In genomic region chr9:100296407-100296806, GRCh38 we compare ENCODE assay signal across 27 cellular contexts. TPM values are rescaled to one million over a fixed set of nuclear protein-coding genes. Genes with fewer than 3 reads are reported as not detected.
DNase-seq lines count a peak whose midpoint lies in the region; ATAC-seq, FAIRE-seq and TF ChIP-seq lines count a peak whose summit lies in the region.
"Had no signal": no experiment of that assay in that cellular context is flagged by ENCODE, and none has a peak within 500 bp of the region (broad histone marks: within the 10 kb centered on the region; RNA-seq: fewer than 3 reads in every experiment).

No MANE protein-coding gene starts in this region.

- H3K27me3 ChIP-seq in right lobe of liver, result no peaks in the 10 kb centered on the region
- no peaks in the 10 kb centered on the region for H3K27me3 ChIP-seq in HepG2 (ENCODE audit: control insufficient read depth in 1 of 2, insufficient read depth in 2 of 2, low read length in 2 of 2)
- H3K27me3 ChIP-seq: BE2C; BLaER1 treated with 17β-estradiol and CSF1 and Interleukin-3, amounts not matched to agents 10 nM and 100 nM had no signal

- H3K9ac ChIP-seq in HepG2 (ENCODE audit: insufficient read depth, low read depth, low read length), result no peak overlapping the region
- H3K9ac ChIP-seq: BLaER1 treated with 17β-estradiol and CSF1 and Interleukin-3, amounts not matched to agents 10 nM and 100 nM had no signal

- TF ChIP-seq CTCF in right lobe of liver (IDR thresholded peaks at IDR 0.05) (no peak), HepG2 (CRISPR knock-in tag; IDR thresholded peaks at IDR 0.05) (no peak)

- no peak for FAIRE-seq in HepG2 (lab: Jason Lieb, UNC)
- no peak for FAIRE-seq in urothelium cell line (lab: Jason Lieb, UNC)
- FAIRE-seq: A549, GM12891, GM18507, H54 had no signal

- TF ChIP-seq EP300 in HepG2 (IDR thresholded peaks at IDR 0.05; ENCODE audit: low read depth in 2 of 2, low read length in 2 of 2), result no peak
- no peak for TF ChIP-seq EP300 in HepG2 (CRISPR knock-in tag; IDR thresholded peaks at IDR 0.05; ENCODE audit: borderline replicate concordance)

- H3K4me2 ChIP-seq in HepG2 (ENCODE audit: low read depth, low read length), result no peak overlapping the region
- H3K4me2 ChIP-seq: A549; BLaER1 treated with 17β-estradiol and CSF1 and Interleukin-3, amounts not matched to agents 10 nM and 100 nM had no signal

- H4K20me1 ChIP-seq in HepG2 (ENCODE audit: insufficient read depth, low read length), result peaks cover 6% of the 10 kb centered on the region; the same call in 1 of the 2 replicates

- H3K9me3 ChIP-seq in right lobe of liver (no peaks in the 10 kb centered on the region), HepG2 (ENCODE audit: low read length) (no peaks in the 10 kb centered on the region)
- H3K9me3 ChIP-seq: A549; BE2C; BLaER1 treated with 17β-estradiol and CSF1 and Interleukin-3, amounts not matched to agents 10 nM and 100 nM; HAP-1 had no signal

- peak overlapping the region; percentile 10 for H3K27ac Mint-ChIP-seq in activated naive CD8-positive, alpha-beta T cell treated with anti-CD3 and anti-CD28 coated beads for 36 hours
- peak overlapping the region in 6 of 10 donors; percentile 12 to 76 (median 32) for H3K27ac Mint-ChIP-seq in naive thymus-derived CD8-positive, alpha-beta T cell
- peak overlapping the region; percentile 54 for H3K27ac Mint-ChIP-seq in stimulated activated effector memory CD8-positive, alpha-beta T cell treated with anti-CD3 and anti-CD28 coated beads, Interleukin-12 subunit alpha, Interleukin-12 subunit beta, amount 100 ng/mL, for 72 hours
- H3K27ac Mint-ChIP-seq: HFFc6 had no signal

- peaks cover 0 to 35% (median 6%) of the 10 kb centered on the region in 4 donors for H3K4me1 ChIP-seq in right lobe of liver
- H3K4me1 ChIP-seq in HepG2 (ENCODE audit: insufficient read depth, low read length), result peaks cover 34% of the 10 kb centered on the region
- H3K4me1 ChIP-seq: A549, BE2C, HAP-1 had no signal

- H3K4me3 ChIP-seq in right lobe of liver (no peak overlapping the region), HepG2 (replicated peaks in 1 of 3; ENCODE audit: insufficient read depth in 1 of 3, low read depth in 2 of 3, low read length in 3 of 3) (no peak overlapping the region)
- H3K4me3 ChIP-seq: A549; BLaER1 treated with 17β-estradiol and CSF1 and Interleukin-3, amounts not matched to agents 10 nM and 100 nM; HAP-1 had no signal

- in situ Hi-C loops in HepG2 (cut with HindIII; ENCODE audit: extremely low pct_ligation_motif_present, low pct_unique_long_range_greater_than_20kb), result no loop called here

- ATAC-seq in right lobe of liver (peak; percentile 42 to 54 (median 47)), HepG2 (no peak), HG03342 (IDR thresholded peaks at IDR 0.05; ENCODE audit: unreplicated experiment) (no peak)
- no peak for ATAC-seq in naive thymus-derived CD8-positive, alpha-beta T cell
- ATAC-seq in stimulated activated effector memory CD8-positive, alpha-beta T cell treated with anti-CD3 and anti-CD28 coated beads, Interleukin-12 subunit alpha, Interleukin-12 subunit beta, amount 100 ng/mL, for 72 hours, result no peak
- ATAC-seq: A549 had no signal

- intact Hi-C loops in right lobe of liver (cut with DNase I), result no loop called here
- intact Hi-C loops in HepG2 (cut with micrococcal nuclease; ENCODE audit: unreplicated experiment), result no loop called here

- DNase-seq in right lobe of liver, result no peak
- no peak for DNase-seq in HepG2 (ENCODE audit: low spot score)
- no peak for DNase-seq in activated naive CD8-positive, alpha-beta T cell treated with anti-CD3 and anti-CD28 coated beads for 36 hours
- no peak for DNase-seq in naive thymus-derived CD8-positive, alpha-beta T cell
- no peak for DNase-seq in stimulated activated effector memory CD8-positive, alpha-beta T cell treated with anti-CD3 and anti-CD28 coated beads, Interleukin-12 subunit alpha, Interleukin-12 subunit beta, amount 100 ng/mL, for 72 hours (ENCODE audit: low spot score in 2 of 2)
- DNase-seq in urothelium cell line (ENCODE audit: low spot score), result no peak
- DNase-seq in NCI-H1105 (lab: John Stamatoyannopoulos, UW), result no peak
- DNase-seq: 8988T; ACHN; AML-193; BE2C; Calu3; CD4-positive, alpha-beta memory T cell; COR-L47; DMS53; DMS79 treated with DMSO at 0.1 percent for 48 hours; GF-D8; GOT3; HFFc6 had no signal

- no peaks in the 10 kb centered on the region for H3K79me2 ChIP-seq in HepG2 (ENCODE audit: insufficient read depth, low read length)

- TF ChIP-seq POLR2A in right lobe of liver (IDR thresholded peaks at IDR 0.05) (no peak), HepG2 (IDR thresholded peaks at IDR 0.05; ENCODE audit: insufficient read depth in 1 of 2, low read depth in 2 of 2, low read length in 2 of 2) (no peak)

- 65% methylated on average over 4 of the region's 4 CpGs for WGBS in right lobe of liver (ENCODE audit: insufficient coverage, low coverage, low lambda C conversion rate, missing lambda C conversion rate)
- 96% methylated on average over 4 of the region's 4 CpGs for WGBS in HepG2 (ENCODE audit: low lambda C conversion rate)

- H3K4me1 Mint-ChIP-seq in activated naive CD8-positive, alpha-beta T cell treated with anti-CD3 and anti-CD28 coated beads for 36 hours, result peaks cover 2% of the 10 kb centered on the region
- peaks cover 0 to 12% (median 0%) of the 10 kb centered on the region in 4 donors for H3K4me1 Mint-ChIP-seq in naive thymus-derived CD8-positive, alpha-beta T cell
- H3K4me1 Mint-ChIP-seq in stimulated activated effector memory CD8-positive, alpha-beta T cell treated with anti-CD3 and anti-CD28 coated beads, Interleukin-12 subunit alpha, Interleukin-12 subunit beta, amount 100 ng/mL, for 72 hours, result no peaks in the 10 kb centered on the region
- H3K4me1 Mint-ChIP-seq: CD14-positive monocyte had no signal

- no peak overlapping the region for H2AFZ ChIP-seq in HepG2 (ENCODE audit: low read length)

- H3K36me3 Mint-ChIP-seq in activated naive CD8-positive, alpha-beta T cell treated with anti-CD3 and anti-CD28 coated beads for 36 hours, result peaks cover 8% of the 10 kb centered on the region
- H3K36me3 Mint-ChIP-seq in naive thymus-derived CD8-positive, alpha-beta T cell, result peaks cover 2 to 85% (median 12%) of the 10 kb centered on the region in 3 donors
- H3K36me3 Mint-ChIP-seq in stimulated activated effector memory CD8-positive, alpha-beta T cell treated with anti-CD3 and anti-CD28 coated beads, Interleukin-12 subunit alpha, Interleukin-12 subunit beta, amount 100 ng/mL, for 72 hours, result peaks cover 70% of the 10 kb centered on the region

- H3K36me3 ChIP-seq in right lobe of liver (peaks cover 0 to 26% (median 12%) of the 10 kb centered on the region in 4 donors), HepG2 (replicated peaks in 1 of 2; ENCODE audit: control insufficient read depth in 1 of 2, insufficient read depth in 2 of 2, low read length in 2 of 2) (peaks cover 21 to 87% of the 10 kb centered on the region in 2 experiments)

- H3K9me3 Mint-ChIP-seq in activated naive CD8-positive, alpha-beta T cell treated with anti-CD3 and anti-CD28 coated beads for 36 hours, result no peaks in the 10 kb centered on the region
- H3K9me3 Mint-ChIP-seq in naive thymus-derived CD8-positive, alpha-beta T cell, result no peaks in the 10 kb centered on the region
- no peaks in the 10 kb centered on the region for H3K9me3 Mint-ChIP-seq in stimulated activated effector memory CD8-positive, alpha-beta T cell treated with anti-CD3 and anti-CD28 coated beads, Interleukin-12 subunit alpha, Interleukin-12 subunit beta, amount 100 ng/mL, for 72 hours
- H3K9me3 Mint-ChIP-seq: CD14-positive monocyte; CD4-positive, alpha-beta memory T cell; HFFc6 had no signal

- H3K27ac ChIP-seq in right lobe of liver (no peak overlapping the region), HepG2 (ENCODE audit: extremely low read length, insufficient read depth, low read length) (no peak overlapping the region)
- H3K27ac ChIP-seq: A549; BLaER1 treated with 17β-estradiol and CSF1 and Interleukin-3, amounts not matched to agents 10 nM and 100 nM had no signal

- no peaks in the 10 kb centered on the region for H3K27me3 Mint-ChIP-seq in activated naive CD8-positive, alpha-beta T cell treated with anti-CD3 and anti-CD28 coated beads for 36 hours
- no peaks in the 10 kb centered on the region for H3K27me3 Mint-ChIP-seq in naive thymus-derived CD8-positive, alpha-beta T cell
- H3K27me3 Mint-ChIP-seq: CD4-positive, alpha-beta memory T cell had no signal

- POLR2A ChIA-PET in HepG2 (lab: Yijun Ruan, JAX), result no interaction called here
- POLR2A ChIA-PET in naive thymus-derived CD8-positive, alpha-beta T cell (lab: Charles Lee), result interaction anchor here (0.6 kb wide), 1 partner anchor 126 kb away, joined by 3 read pairs; no protein-coding TSS in a partner anchor

- no TSS peak for BruUV-seq in HepG2 (replicated peaks; lab: Mats Ljungman, UMichigan)

- no peak overlapping the region for H3K4me3 Mint-ChIP-seq in activated naive CD8-positive, alpha-beta T cell treated with anti-CD3 and anti-CD28 coated beads for 36 hours
- no peak overlapping the region for H3K4me3 Mint-ChIP-seq in naive thymus-derived CD8-positive, alpha-beta T cell
- no peak overlapping the region for H3K4me3 Mint-ChIP-seq in stimulated activated effector memory CD8-positive, alpha-beta T cell treated with anti-CD3 and anti-CD28 coated beads, Interleukin-12 subunit alpha, Interleukin-12 subunit beta, amount 100 ng/mL, for 72 hours
- H3K4me3 Mint-ChIP-seq: CD14-positive monocyte; CD4-positive, alpha-beta memory T cell; HFFc6 had no signal

- no peak for TF ChIP-seq RAD21 in HepG2 (CRISPR knock-in tag; IDR thresholded peaks at IDR 0.05)

- CTCF ChIA-PET in HepG2 (lab: Yijun Ruan, JAX; ENCODE audit: low intra/inter-chr PET ratio, low total read pairs), result no interaction called here

RNA-seq across cellular contexts. Expression of gene TEX10, which starts 56.3 kb away (rescaled TPM):
- total RNA-seq in right lobe of liver, result 1 to 10 TPM; 2.5 to 6.4 (median 5.0) TPM
- 38.7 and 50.2 TPM in 2 replicates for total RNA-seq in HepG2 (2016; rRNA removed; fragmentation: Illumina TruSeq; extraction: Trizol)
- 14.0 and 19.4 TPM in 2 replicates for total RNA-seq in HepG2 (2016; cell fraction: cytosol; rRNA removed; fragmentation: Illumina TruSeq; extraction: Trizol; ENCODE audit: low read depth)
- total RNA-seq in HepG2 (2016; cell fraction: insoluble cytoplasmic fraction; rRNA removed; fragmentation: Illumina TruSeq; extraction: Trizol), result 38.8 and 49.0 TPM in 2 replicates
- total RNA-seq in HepG2 (2016; cell fraction: membrane; rRNA removed; fragmentation: Illumina TruSeq; extraction: Trizol), result 23.9 and 33.2 TPM in 2 replicates
- 39.3 and 43.5 TPM in 2 replicates for total RNA-seq in HepG2 (2016; cell fraction: nucleus; rRNA removed; fragmentation: Illumina TruSeq; extraction: Trizol)
- 13.5 and 18.1 TPM in 2 replicates for polyA plus RNA-seq in HepG2 (2011; rRNA removed)
- polyA plus RNA-seq in HepG2 (2011; cell fraction: cytosol; rRNA removed), result 8.0 and 11.3 TPM in 2 replicates
- 14.7 and 17.6 TPM in 2 replicates for polyA plus RNA-seq in HepG2 (2011; cell fraction: nucleus; rRNA removed)
- 13.9 and 16.3 TPM in 2 replicates for polyA plus RNA-seq in HepG2 (2012)
- 1.5 and 1.8 TPM in 2 replicates for polyA plus RNA-seq in HepG2 (2016; cell fraction: cytosol; fragmentation: Illumina TruSeq; extraction: Trizol; ENCODE audit: low read depth)
- 28.6 and 28.7 TPM in 2 replicates for polyA plus RNA-seq in HepG2 (2016; cell fraction: insoluble cytoplasmic fraction; fragmentation: Illumina TruSeq; extraction: Trizol; ENCODE audit: low read depth)
- 2.3 and 3.2 TPM in 2 replicates for polyA plus RNA-seq in HepG2 (2016; cell fraction: membrane; fragmentation: Illumina TruSeq; extraction: Trizol; ENCODE audit: low read depth)
- 28.1 and 32.8 TPM in 2 replicates for polyA plus RNA-seq in HepG2 (2016; cell fraction: nucleus; fragmentation: Illumina TruSeq; extraction: Trizol; ENCODE audit: insufficient read depth, low read depth)
- 14.4 and 24.2 TPM in 2 replicates for polyA minus RNA-seq in HepG2 (2011; rRNA and poly(A)+ RNA removed; ENCODE audit: low replicate concordance)
- 12.3 and 12.7 TPM in 2 replicates for polyA minus RNA-seq in HepG2 (2011; cell fraction: cytosol; rRNA and poly(A)+ RNA removed)
- 70.5 and 70.8 TPM in 2 replicates for polyA minus RNA-seq in HepG2 (2011; cell fraction: nucleus; rRNA and poly(A)+ RNA removed)
- 10 to 100 TPM; 37.0 to 39.0 TPM for total RNA-seq in activated naive CD8-positive, alpha-beta T cell treated with anti-CD3 and anti-CD28 coated beads for 36 hours
- total RNA-seq in naive thymus-derived CD8-positive, alpha-beta T cell, result 10 to 100 TPM; 27.3 to 27.7 TPM
- 10 to 100 TPM in 2 of 3 donors, 1 to 10 TPM in 1; 9.6 to 15.6 (median 14.8) TPM for polyA plus RNA-seq in naive thymus-derived CD8-positive, alpha-beta T cell

Comparison
In these comparisons a context has a peak if more than half of its experiments do, and no peak if none do; other contexts are left out.
1. ATAC-seq: peak in right lobe of liver (4 of 4); none in HepG2 (single experiment), naive thymus-derived CD8-positive, alpha-beta T cell (0 of 2), stimulated activated effector memory CD8-positive, alpha-beta T cell treated with anti-CD3 and anti-CD28 coated beads, Interleukin-12 subunit alpha, Interleukin-12 subunit beta, amount 100 ng/mL, for 72 hours (single experiment) and HG03342 (single experiment).
2. Peak in every context shown above with its lines, with median percentiles within 50 percentile points of each other: H3K27ac Mint-ChIP-seq.